19 cellular contexts compared by ENCODE assay signal in the genomic region with DNA sequence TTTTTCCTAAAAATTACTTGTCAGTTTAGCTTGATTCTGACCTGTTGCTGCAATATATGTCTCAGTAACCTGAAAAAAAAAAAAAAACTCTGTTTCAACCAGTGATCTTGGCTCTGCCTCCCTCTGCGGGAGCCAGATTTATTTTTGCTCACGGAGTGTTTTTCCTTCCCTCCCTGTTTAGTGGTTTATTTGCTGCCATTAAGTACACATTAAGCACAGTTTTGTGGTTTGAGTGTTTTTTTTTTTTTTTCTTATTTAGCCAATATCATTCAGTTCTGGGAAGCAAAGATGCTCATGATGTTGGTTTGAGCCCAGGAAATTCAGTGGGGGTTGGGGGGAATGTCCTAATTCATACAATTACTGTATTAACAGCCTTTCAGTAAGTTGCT.
DNase-seq lines count a peak whose midpoint lies in the region; ATAC-seq, FAIRE-seq and TF ChIP-seq lines count a peak whose summit lies in the region.
"Had no signal": no experiment of that assay in that cellular context is flagged by ENCODE, and none has a peak within 500 bp of the region (broad histone marks: within the 10 kb centered on the region; RNA-seq: fewer than 3 reads in every experiment).

No MANE protein-coding gene starts in this region.

- peaks cover 2% of the 10 kb centered on the region for H3K4me1 ChIP-seq in mesenchymal stem cell (ENCODE audit: control insufficient read depth, insufficient read depth, low read depth, low read length)
- H3K4me1 ChIP-seq in foreskin keratinocyte, result no peaks in the 10 kb centered on the region
- peaks cover 0 to 18% (median 12%) of the 10 kb centered on the region in 4 donors for H3K4me1 ChIP-seq in tibial artery
- H3K4me1 ChIP-seq: neural progenitor cell had no signal

- no peak overlapping the region for H2BK15ac ChIP-seq in mesenchymal stem cell (ENCODE audit: low read depth, poor library complexity, severe bottlenecking)

- intact Hi-C loops in tibial artery (cut with DNase I; ENCODE audit: low total_unique reads), result no loop called here

- H3K9ac ChIP-seq in mesenchymal stem cell (ENCODE audit: low read length), result peak overlapping the region; percentile 47
- H3K9ac ChIP-seq: KMS-11, neural progenitor cell had no signal

- H3K4me2 ChIP-seq in mesenchymal stem cell (ENCODE audit: low read length, poor library complexity, severe bottlenecking), result no peak overlapping the region
- H3K4me2 ChIP-seq: KMS-11, neural progenitor cell had no signal

- no peak overlapping the region for H3K4ac ChIP-seq in mesenchymal stem cell (ENCODE audit: low read depth in 1 of 2, low read length in 2 of 2)

- no peak overlapping the region for H2AK5ac ChIP-seq in mesenchymal stem cell (ENCODE audit: low read length, severe bottlenecking)

- TF ChIP-seq CTCF in foreskin keratinocyte (conservative IDR thresholded peaks at IDR 0.05) (no peak), tibial artery (IDR thresholded peaks at IDR 0.05) (no peak)

- peak; percentile 91 for FAIRE-seq in endometrium (lab: Jason Lieb, UNC)
- FAIRE-seq: colon had no signal

- H3K79me1 ChIP-seq in mesenchymal stem cell (replicated peaks; ENCODE audit: low read length, poor library complexity, severe bottlenecking), result no peaks in the 10 kb centered on the region

- H4K8ac ChIP-seq in mesenchymal stem cell (ENCODE audit: low read length), result no peak overlapping the region

- H3K23ac ChIP-seq in mesenchymal stem cell (ENCODE audit: low read length in 2 of 2), result no peak overlapping the region

- H3K27me3 ChIP-seq in mesenchymal stem cell (ENCODE audit: control insufficient read depth in 1 of 2, insufficient read depth in 1 of 2, low read length in 2 of 2), result peaks cover 0 to 12% of the 10 kb centered on the region in 2 experiments
- H3K27me3 ChIP-seq in foreskin keratinocyte, result no peaks in the 10 kb centered on the region
- no peaks in the 10 kb centered on the region for H3K27me3 ChIP-seq in tibial artery
- H3K27me3 ChIP-seq: neural progenitor cell had no signal

- H2BK120ac ChIP-seq in mesenchymal stem cell (ENCODE audit: low read depth, low read length), result no peak overlapping the region

- H3K4me3 ChIP-seq in mesenchymal stem cell (ENCODE audit: insufficient read depth in 1 of 2, low read depth in 1 of 2, low read length in 2 of 2), result no peak overlapping the region
- H3K4me3 ChIP-seq in tibial artery, result no peak overlapping the region
- H3K4me3 ChIP-seq: lower lobe of right lung, neural progenitor cell had no signal

- H2BK12ac ChIP-seq in mesenchymal stem cell (ENCODE audit: low read length in 2 of 2), result no peak overlapping the region

- H3K9me3 ChIP-seq in mesenchymal stem cell (ENCODE audit: control insufficient read depth, low read length) (no peaks in the 10 kb centered on the region), tibial artery (no peaks in the 10 kb centered on the region)
- H3K9me3 ChIP-seq: lower lobe of right lung had no signal

- no peak overlapping the region for H2AFZ ChIP-seq in mesenchymal stem cell (ENCODE audit: low read depth, low read length)
- H2AFZ ChIP-seq: neural progenitor cell had no signal

- DNase-seq in NCI-H2196 (lab: John Stamatoyannopoulos, UW; ENCODE audit: unreplicated experiment) (peak; percentile 13), NCI-H2196 treated with DMSO at 0.1 percent for 48 hours (lab: John Stamatoyannopoulos, UW; ENCODE audit: unreplicated experiment) (no peak), mesenchymal stem cell (peak; percentile 57), foreskin keratinocyte (no peak), DMS53 (lab: John Stamatoyannopoulos, UW) (no peak), tibial artery (no peak), MV-4-11 (lab: John Stamatoyannopoulos, UW) (no peak)
- DNase-seq: activated CD4-positive, alpha-beta T cell treated with anti-CD3 and anti-CD28 coated beads, Interleukin-2, amount 50 U/mL, for 4 hours; activated T-cell treated with anti-CD3 and anti-CD28 coated beads, Interleukin-2, amount 50 U/mL, for 48 hours; CD4-positive, alpha-beta memory T cell; GDM1; lower lobe of right lung; NCI-H1436 had no signal

- H2BK5ac ChIP-seq in mesenchymal stem cell (ENCODE audit: low read depth, low read length, poor library complexity, severe bottlenecking), result no peak overlapping the region

- WGBS in mesenchymal stem cell, result 80% methylated on average over 1 of the region's 2 CpGs

- no peak overlapping the region for H3K27ac ChIP-seq in mesenchymal stem cell (ENCODE audit: low read length, poor library complexity, severe bottlenecking)
- H3K27ac ChIP-seq in foreskin keratinocyte, result no peak overlapping the region
- no peak overlapping the region for H3K27ac ChIP-seq in tibial artery
- H3K27ac ChIP-seq: 22Rv1, KMS-11, lower lobe of right lung, neural progenitor cell had no signal

- no peak overlapping the region for H3K18ac ChIP-seq in mesenchymal stem cell (ENCODE audit: low read depth in 1 of 2, low read length in 2 of 2)

- no peak overlapping the region for H4K91ac ChIP-seq in mesenchymal stem cell (ENCODE audit: low read length)

- no peak for ATAC-seq in foreskin keratinocyte
- ATAC-seq: lower lobe of right lung; stimulated activated memory B cell treated with anti-CD40 and anti-IgM and Interleukin-4, amounts not matched to agents 10 μg/mL and 1 μg/mL and 100 μg/mL, for 72 hours had no signal

- H3K36me3 ChIP-seq in mesenchymal stem cell (ENCODE audit: control insufficient read depth in 1 of 2, insufficient read depth in 2 of 2, low read depth in 1 of 2, low read length in 2 of 2) (no peaks in the 10 kb centered on the region), tibial artery (no peaks in the 10 kb centered on the region)
- H3K36me3 ChIP-seq: lower lobe of right lung, neural progenitor cell had no signal

- H3K14ac ChIP-seq in mesenchymal stem cell (ENCODE audit: low read length in 2 of 2), result no peak overlapping the region

Comparison
In these comparisons a context has a peak if more than half of its experiments do, and no peak if none do; other contexts are left out.
1. DNase-seq: peak in NCI-H2196 (single experiment) and mesenchymal stem cell (single experiment); none in NCI-H2196 treated with DMSO at 0.1 percent for 48 hours (single experiment), foreskin keratinocyte (0 of 2), DMS53 (single experiment), tibial artery (0 of 2) and MV-4-11 (single experiment).